10 cellular contexts compared by ENCODE assay signal in the genomic region with DNA sequence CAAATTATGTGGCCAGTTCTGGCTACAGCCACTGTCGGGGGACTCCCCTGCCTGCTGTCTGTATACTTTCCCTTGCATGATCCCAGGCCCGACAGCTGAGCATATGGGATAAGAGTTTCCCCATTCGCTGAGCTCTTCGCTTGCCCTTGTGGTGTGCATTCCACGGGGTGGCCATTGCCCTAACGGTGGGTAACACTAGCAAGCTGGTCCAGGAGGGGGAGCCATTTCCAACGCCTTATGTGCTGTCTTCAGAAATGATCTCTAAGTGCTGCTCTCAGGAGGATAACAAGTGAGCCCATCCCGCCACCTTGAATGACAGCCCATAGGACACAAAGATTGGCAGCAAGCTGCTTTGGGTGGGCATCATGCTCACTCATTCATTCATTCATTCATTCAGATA.
DNase-seq lines count a peak whose midpoint lies in the region; ATAC-seq lines count a peak whose summit lies in the region.
"Had no signal": no experiment of that assay in that cellular context is flagged by ENCODE, and none has a peak within 500 bp of the region (broad histone marks: within the 10 kb centered on the region; RNA-seq: fewer than 3 reads in every experiment).

No MANE protein-coding gene starts in this region.

- H3K4me1 Mint-ChIP-seq in CD8-positive, alpha-beta memory T cell, result peaks cover 5 to 7% (median 6%) of the 10 kb centered on the region in 3 donors

- no peaks in the 10 kb centered on the region for H3K36me3 ChIP-seq in CD8-positive, alpha-beta memory T cell (ENCODE audit: insufficient read depth, low read length)

- H3K9me3 Mint-ChIP-seq in CD8-positive, alpha-beta memory T cell, result no peaks in the 10 kb centered on the region

- H3K27ac ChIP-seq in CD8-positive, alpha-beta memory T cell (ENCODE audit: low read depth, low read length), result no peak overlapping the region

- no peak overlapping the region for H3K27ac Mint-ChIP-seq in CD8-positive, alpha-beta memory T cell
- H3K27ac Mint-ChIP-seq: activated naive CD8-positive, alpha-beta T cell had no signal

- ATAC-seq in HG02885 (IDR thresholded peaks at IDR 0.05; ENCODE audit: poor library complexity, unreplicated experiment), result no peak

- CTCF ChIA-PET in CD8-positive, alpha-beta memory T cell (lab: Charles Lee), result no interaction called here

- POLR2A ChIA-PET in CD8-positive, alpha-beta memory T cell (lab: Charles Lee), result no interaction called here

- H3K27me3 Mint-ChIP-seq in CD8-positive, alpha-beta memory T cell, result peaks cover 6 to 36% of the 10 kb centered on the region in 2 donors

- DNase-seq in NCI-H524 (lab: John Stamatoyannopoulos, UW) (peak; percentile 25 to 46), NCI-H524 treated with DMSO at 0.1 percent for 48 hours (lab: John Stamatoyannopoulos, UW) (no peak), HT-29 (ENCODE audit: low spot score) (peak; percentile 33), myocyte (ENCODE audit: low read depth) (peak; percentile 22), NCI-H1417 treated with DMSO at 0.1 percent for 48 hours (lab: John Stamatoyannopoulos, UW) (no peak)
- DNase-seq in activated CD8-positive, alpha-beta memory T cell treated with anti-CD3 and anti-CD28 coated beads, Interleukin-2, amount 50 U/mL, for 48 hours, result peak; percentile 65
- DNase-seq in CD8-positive, alpha-beta memory T cell, result no peak

- no peaks in the 10 kb centered on the region for H3K9me3 ChIP-seq in CD8-positive, alpha-beta memory T cell (ENCODE audit: low read length)

- H3K4me3 Mint-ChIP-seq in CD8-positive, alpha-beta memory T cell, result no peak overlapping the region
- H3K4me3 Mint-ChIP-seq: activated naive CD8-positive, alpha-beta T cell; CD4-positive, CD25-positive, alpha-beta regulatory T cell had no signal

- H3K36me3 Mint-ChIP-seq in CD8-positive, alpha-beta memory T cell, result no peaks in the 10 kb centered on the region
- H3K36me3 Mint-ChIP-seq: activated naive CD8-positive, alpha-beta T cell; CD4-positive, CD25-positive, alpha-beta regulatory T cell had no signal

- no peaks in the 10 kb centered on the region for H3K27me3 ChIP-seq in CD8-positive, alpha-beta memory T cell (ENCODE audit: insufficient read depth, low read length, poor library complexity, severe bottlenecking)

- no peaks in the 10 kb centered on the region for H3K4me1 ChIP-seq in CD8-positive, alpha-beta memory T cell (ENCODE audit: insufficient read depth, low read length)

- H3K4me3 ChIP-seq in CD8-positive, alpha-beta memory T cell (ENCODE audit: low read length), result no peak overlapping the region

Comparison
In these comparisons a context has a peak if more than half of its experiments do, and no peak if none do; other contexts are left out.
1. DNase-seq: peak in NCI-H524 (2 of 2), HT-29 (single experiment), activated CD8-positive, alpha-beta memory T cell treated with anti-CD3 and anti-CD28 coated beads, Interleukin-2, amount 50 U/mL, for 48 hours (single experiment) and myocyte (single experiment); none in NCI-H524 treated with DMSO at 0.1 percent for 48 hours (single experiment), NCI-H1417 treated with DMSO at 0.1 percent for 48 hours (single experiment) and CD8-positive, alpha-beta memory T cell (0 of 5).